ENCODE assay signal across 2 cellular contexts in genomic region chr6:44256291-44257006, GRCh38.
TF ChIP-seq lines count a peak whose summit lies in the region.

No MANE protein-coding gene starts in this region.

TF ChIP-seq in SK-N-SH, 30 proteins besides CTCF, POLR2A, EP300 and RAD21 (continued from another document):
- TF ChIP-seq MAX (IDR thresholded peaks at IDR 0.05; ENCODE audit: low read depth), result no peak
- TF ChIP-seq USF2 (IDR thresholded peaks at IDR 0.05; ENCODE audit: borderline replicate concordance, low read depth, low read length), result no peak
- TF ChIP-seq NRF1 (IDR thresholded peaks at IDR 0.05; ENCODE audit: low read depth, low read length), result no peak
- TF ChIP-seq MEF2A (IDR thresholded peaks at IDR 0.05; ENCODE audit: borderline replicate concordance, low read depth), result no peak
- no peak for TF ChIP-seq GABPA (IDR thresholded peaks at IDR 0.05; ENCODE audit: low read depth)

TF ChIP-seq in neural cell, 6 proteins besides CTCF, POLR2A, EP300 and RAD21 (continued from another document):
- TF ChIP-seq REST (IDR thresholded peaks at IDR 0.05; ENCODE audit: borderline replicate concordance) (no peak), TAF1 (IDR thresholded peaks at IDR 0.05; ENCODE audit: low read depth) (no peak), MXI1 (conservative IDR thresholded peaks at IDR 0.05; ENCODE audit: poor library complexity, severe bottlenecking) (no peak), SMC3 (conservative IDR thresholded peaks at IDR 0.05; ENCODE audit: poor library complexity) (no peak), EZH2 (IDR thresholded peaks at IDR 0.05; ENCODE audit: borderline replicate concordance, insufficient read depth, low read length, poor library complexity, severe bottlenecking) (no peak)
